In the genomic region with DNA sequence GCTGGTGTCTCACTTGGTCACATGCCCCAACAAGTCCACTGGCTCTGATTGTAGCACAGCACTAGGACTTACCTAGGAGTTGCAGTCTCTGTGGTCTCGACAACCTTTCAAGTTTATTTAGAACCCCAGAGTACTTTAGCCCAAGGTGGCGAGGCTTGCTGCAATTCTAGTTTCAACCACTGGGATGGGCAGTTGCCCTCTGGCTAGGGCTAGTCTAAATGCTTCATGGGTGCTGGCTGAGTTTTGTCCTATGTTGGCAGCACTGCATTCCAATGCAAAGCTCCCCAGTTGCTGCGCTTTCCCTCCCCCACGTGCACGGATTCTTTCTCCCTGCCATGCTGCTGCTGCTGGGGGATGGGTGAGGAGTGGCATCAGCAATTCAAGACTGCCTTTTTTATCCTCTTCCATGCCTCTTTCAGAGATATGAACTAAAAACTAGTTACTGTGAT, we compare ENCODE assay signal across 8 cellular contexts.
DNase-seq lines count a peak whose midpoint lies in the region; ATAC-seq and TF ChIP-seq lines count a peak whose summit lies in the region.

No MANE protein-coding gene starts in this region.

- CTCF ChIA-PET in activated naive CD4-positive, alpha-beta T cell treated with anti-CD3 and anti-CD28 coated beads for 36 hours (lab: Charles Lee) = interaction anchor here (0.6 to 1.8 kb wide), 6 partner anchors 10 to 341 kb away, joined by 3 to 5 read pairs (median 4); partner anchors contain the start of gene ESR2

- H3K4me1 ChIP-seq in NT2/D1 (ENCODE audit: insufficient read depth, insufficient read length) = no peaks in the 10 kb centered on the region
- no peaks in the 10 kb centered on the region for H3K4me1 ChIP-seq in fibroblast of lung (ENCODE audit: control insufficient read depth, extremely low read depth, insufficient read depth, low read length)

- H3K9ac ChIP-seq in NT2/D1 (ENCODE audit: insufficient read length, low read depth) (no peak overlapping the region), fibroblast of lung (ENCODE audit: insufficient read depth, low read length) (no peak overlapping the region)

- H3K36me3 Mint-ChIP-seq in activated naive CD4-positive, alpha-beta T cell treated with anti-CD3 and anti-CD28 coated beads for 36 hours (ENCODE audit: low read depth) = peaks cover 12% of the 10 kb centered on the region
- H3K36me3 Mint-ChIP-seq in stimulated activated effector memory CD8-positive, alpha-beta T cell treated with anti-CD3 and anti-CD28 coated beads, Interleukin-12 subunit alpha, Interleukin-12 subunit beta, amount 100 ng/mL, for 72 hours = peaks cover 61% of the 10 kb centered on the region

- no peaks in the 10 kb centered on the region for H3K9me3 Mint-ChIP-seq in activated naive CD4-positive, alpha-beta T cell treated with anti-CD3 and anti-CD28 coated beads for 36 hours
- H3K9me3 Mint-ChIP-seq in stimulated activated effector memory CD8-positive, alpha-beta T cell treated with anti-CD3 and anti-CD28 coated beads, Interleukin-12 subunit alpha, Interleukin-12 subunit beta, amount 100 ng/mL, for 72 hours = no peaks in the 10 kb centered on the region

- H3K4me2 ChIP-seq in fibroblast of lung (ENCODE audit: extremely low read depth, insufficient read depth, low read length) = no peak overlapping the region

- H3K79me2 ChIP-seq in fibroblast of lung (ENCODE audit: control insufficient read depth, insufficient read depth, low read length) = no peaks in the 10 kb centered on the region

- no peaks in the 10 kb centered on the region for H4K20me1 ChIP-seq in fibroblast of lung (ENCODE audit: control insufficient read depth, extremely low read depth, insufficient read depth, low read length)

- no peaks in the 10 kb centered on the region for H3K4me1 Mint-ChIP-seq in activated naive CD4-positive, alpha-beta T cell treated with anti-CD3 and anti-CD28 coated beads for 36 hours (ENCODE audit: low read depth)
- H3K4me1 Mint-ChIP-seq in stimulated activated effector memory CD8-positive, alpha-beta T cell treated with anti-CD3 and anti-CD28 coated beads, Interleukin-12 subunit alpha, Interleukin-12 subunit beta, amount 100 ng/mL, for 72 hours = peaks cover 24% of the 10 kb centered on the region

- no peaks in the 10 kb centered on the region for H3K9me3 ChIP-seq in NT2/D1 (ENCODE audit: insufficient read depth, low read length)
- H3K9me3 ChIP-seq in fibroblast of lung (ENCODE audit: control insufficient read depth, insufficient read depth, low read depth, low read length) = no peaks in the 10 kb centered on the region

- peak; percentile 29 to 66 for TF ChIP-seq CTCF in fibroblast of lung (conservative IDR thresholded peaks at IDR 0.05 in 1 of 2, IDR thresholded peaks at IDR 0.05 in 1 of 2; ENCODE audit: low read depth in 1 of 2, low read length in 2 of 2)

- no peak overlapping the region for H3K4me3 Mint-ChIP-seq in activated naive CD4-positive, alpha-beta T cell treated with anti-CD3 and anti-CD28 coated beads for 36 hours
- no peak overlapping the region for H3K4me3 Mint-ChIP-seq in stimulated activated effector memory CD8-positive, alpha-beta T cell treated with anti-CD3 and anti-CD28 coated beads, Interleukin-12 subunit alpha, Interleukin-12 subunit beta, amount 100 ng/mL, for 72 hours

- no peaks in the 10 kb centered on the region for H3K27me3 Mint-ChIP-seq in activated naive CD4-positive, alpha-beta T cell treated with anti-CD3 and anti-CD28 coated beads for 36 hours (ENCODE audit: low read depth)

- H3K27ac Mint-ChIP-seq in activated naive CD4-positive, alpha-beta T cell treated with anti-CD3 and anti-CD28 coated beads for 36 hours = no peak overlapping the region
- peak overlapping the region; percentile 88 for H3K27ac Mint-ChIP-seq in stimulated activated effector memory CD8-positive, alpha-beta T cell treated with anti-CD3 and anti-CD28 coated beads, Interleukin-12 subunit alpha, Interleukin-12 subunit beta, amount 100 ng/mL, for 72 hours

- intact Hi-C loops in activated naive CD4-positive, alpha-beta T cell treated with anti-CD3 and anti-CD28 coated beads for 36 hours (cut with micrococcal nuclease) = loop anchor here (1.0 kb wide), 1 partner anchor 235 kb away; no protein-coding TSS in a partner anchor

- peaks cover 6% of the 10 kb centered on the region for H3K36me3 ChIP-seq in NT2/D1 (ENCODE audit: insufficient read depth, insufficient read length, low read length)
- H3K36me3 ChIP-seq in fibroblast of lung (ENCODE audit: control insufficient read depth, insufficient read depth, low read length) = no peaks in the 10 kb centered on the region

- H2AFZ ChIP-seq in fibroblast of lung (ENCODE audit: low read length) = no peak overlapping the region

- H3K27me3 ChIP-seq in NT2/D1 (ENCODE audit: insufficient read depth, insufficient read length) = no peaks in the 10 kb centered on the region
- no peaks in the 10 kb centered on the region for H3K27me3 ChIP-seq in fibroblast of lung (ENCODE audit: control insufficient read depth, insufficient read depth, low read length)

- ATAC-seq in stimulated activated effector memory CD8-positive, alpha-beta T cell treated with anti-CD3 and anti-CD28 coated beads, Interleukin-12 subunit alpha, Interleukin-12 subunit beta, amount 100 ng/mL, for 72 hours = peak; percentile 61
- ATAC-seq in GM19463 (IDR thresholded peaks at IDR 0.05; ENCODE audit: unreplicated experiment) = no peak

- DNase-seq in activated naive CD4-positive, alpha-beta T cell treated with anti-CD3 and anti-CD28 coated beads for 36 hours = peak; percentile 28
- DNase-seq in activated naive CD4-positive, alpha-beta T cell treated with anti-CD3 and anti-CD28 coated beads, Interleukin-2, amount 50 U/mL, for 16 hours = no peak
- peak; percentile 61 for DNase-seq in NT2/D1 (ENCODE audit: low read depth, low spot score)
- no peak for DNase-seq in fibroblast of lung (ENCODE audit: low read depth in 2 of 2)
- no peak for DNase-seq in stimulated activated effector memory CD8-positive, alpha-beta T cell treated with anti-CD3 and anti-CD28 coated beads, Interleukin-12 subunit alpha, Interleukin-12 subunit beta, amount 100 ng/mL, for 72 hours (ENCODE audit: low spot score in 2 of 2)
- no peak for DNase-seq in NCI-H748 treated with DMSO at 0.1 percent for 48 hours (lab: John Stamatoyannopoulos, UW)
- DNase-seq in GM19240 (ENCODE audit: insufficient read length, low spot score) = no peak

- no peak overlapping the region for H3K27ac ChIP-seq in fibroblast of lung (ENCODE audit: insufficient read depth, low read length)

- H3K4me3 ChIP-seq in NT2/D1 (ENCODE audit: insufficient read length, low read depth) (no peak overlapping the region), fibroblast of lung (replicated peaks in 1 of 4; ENCODE audit: control extremely low read depth in 1 of 4, insufficient read depth in 1 of 4, low read depth in 3 of 4, low read length in 4 of 4) (no peak overlapping the region)

Comparison
In these comparisons a context has a peak if more than half of its experiments do, and no peak if none do; other contexts are left out.
1. DNase-seq: peak in activated naive CD4-positive, alpha-beta T cell treated with anti-CD3 and anti-CD28 coated beads for 36 hours (single experiment) and NT2/D1 (single experiment); none in activated naive CD4-positive, alpha-beta T cell treated with anti-CD3 and anti-CD28 coated beads, Interleukin-2, amount 50 U/mL, for 16 hours (single experiment), fibroblast of lung (0 of 2), stimulated activated effector memory CD8-positive, alpha-beta T cell treated with anti-CD3 and anti-CD28 coated beads, Interleukin-12 subunit alpha, Interleukin-12 subunit beta, amount 100 ng/mL, for 72 hours (0 of 2), NCI-H748 treated with DMSO at 0.1 percent for 48 hours (single experiment) and GM19240 (single experiment).